ENCODE assay signal across 8 cellular contexts in the genomic region with DNA sequence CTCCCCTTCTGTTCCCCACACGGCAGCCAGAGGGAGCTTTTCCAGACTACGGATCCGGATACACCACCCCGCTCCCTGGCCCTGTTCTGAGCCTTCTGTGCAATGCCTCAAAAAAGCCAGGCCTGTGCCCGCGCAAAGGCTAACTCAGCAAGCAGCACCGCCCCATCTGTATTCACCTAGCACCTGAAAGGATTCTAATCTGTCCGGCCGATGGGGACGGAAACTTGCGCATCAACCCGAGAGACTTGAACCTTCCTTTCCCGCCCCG. TPM values are rescaled to one million over a fixed set of nuclear protein-coding genes. Genes with fewer than 3 reads are reported as not detected.
DNase-seq lines count a peak whose midpoint lies in the region; ATAC-seq, FAIRE-seq and TF ChIP-seq lines count a peak whose summit lies in the region.

No MANE protein-coding gene starts in this region.

- under 1% methylated on average over 14 of the region's 14 CpGs for WGBS in right cardiac atrium

- intact Hi-C loops in right cardiac atrium (cut with DNase I), result no loop called here

- H3K36me3 ChIP-seq in astrocyte (ENCODE audit: insufficient read depth, low read length), result peaks cover 2% of the 10 kb centered on the region

- H3K36me3 Mint-ChIP-seq in astrocyte (ENCODE audit: low read depth, unreplicated experiment), result peaks cover 12% of the 10 kb centered on the region
- peaks cover 3% of the 10 kb centered on the region for H3K36me3 Mint-ChIP-seq in progenitor cell of endocrine pancreas (ENCODE audit: insufficient read depth)

- H2AFZ ChIP-seq in astrocyte (ENCODE audit: low read depth, low read length), result peak overlapping the region; percentile 88

- H3K9ac ChIP-seq in astrocyte (ENCODE audit: low read length), result peak overlapping the region; percentile 93

- peak overlapping the region; percentile 86 for H3K27ac ChIP-seq in astrocyte (ENCODE audit: low read depth, low read length)
- peak overlapping the region; percentile 80 for H3K27ac ChIP-seq in right cardiac atrium (ENCODE audit: low read length)

- H3K4me1 Mint-ChIP-seq in astrocyte (ENCODE audit: low read depth, unreplicated experiment), result peaks cover 24% of the 10 kb centered on the region
- peaks cover 32% of the 10 kb centered on the region for H3K4me1 Mint-ChIP-seq in progenitor cell of endocrine pancreas (ENCODE audit: low read depth)

- H3K4me2 ChIP-seq in astrocyte (ENCODE audit: low read length), result peak overlapping the region; percentile 96

- H3K9me3 ChIP-seq in astrocyte (ENCODE audit: insufficient read depth, low read depth, low read length), result no peaks in the 10 kb centered on the region
- no peaks in the 10 kb centered on the region for H3K9me3 ChIP-seq in right cardiac atrium (ENCODE audit: control insufficient read depth, low read length)

- H3K27me3 Mint-ChIP-seq in astrocyte (ENCODE audit: low read depth, unreplicated experiment), result no peaks in the 10 kb centered on the region
- H3K27me3 Mint-ChIP-seq in progenitor cell of endocrine pancreas, result no peaks in the 10 kb centered on the region

- peaks cover 20% of the 10 kb centered on the region for H4K20me1 ChIP-seq in astrocyte (ENCODE audit: insufficient read depth, low read length)

- ATAC-seq in GM19324 (IDR thresholded peaks at IDR 0.05; ENCODE audit: low FRiP score, unreplicated experiment), result peak; percentile 0
- ATAC-seq in right cardiac atrium, result peak; percentile 66 to 72
- ATAC-seq in GM18498 (IDR thresholded peaks at IDR 0.05; ENCODE audit: unreplicated experiment), result no peak

- H3K4me3 Mint-ChIP-seq in astrocyte (ENCODE audit: unreplicated experiment), result peak overlapping the region; percentile 100
- peak overlapping the region; percentile 97 for H3K4me3 Mint-ChIP-seq in progenitor cell of endocrine pancreas (ENCODE audit: low read depth)

- FAIRE-seq in astrocyte (lab: Jason Lieb, UNC), result no peak

- H3K4me3 ChIP-seq in astrocyte (ENCODE audit: insufficient read depth, low read depth, low read length), result peak overlapping the region; percentile 82
- H3K4me3 ChIP-seq in right cardiac atrium (ENCODE audit: low read length), result peak overlapping the region; percentile 45

- H3K27me3 ChIP-seq in astrocyte (ENCODE audit: insufficient read depth, low read length) (no peaks in the 10 kb centered on the region), right cardiac atrium (ENCODE audit: control insufficient read depth, insufficient read depth) (no peaks in the 10 kb centered on the region)

- peak; percentile 65 for DNase-seq in Ammon's horn (ENCODE audit: low spot score)
- DNase-seq in MV-4-11 (lab: John Stamatoyannopoulos, UW), result peak; percentile 71
- DNase-seq in SKM-1 (lab: John Stamatoyannopoulos, UW; ENCODE audit: unreplicated experiment), result peak; percentile 0
- peak; percentile 60 for DNase-seq in astrocyte (ENCODE audit: low read depth)
- peak; percentile 68 to 88 (median 80) for DNase-seq in right cardiac atrium
- DNase-seq in progenitor cell of endocrine pancreas (ENCODE audit: low spot score, unreplicated experiment), result peak; percentile 51

- peak; percentile 39 for TF ChIP-seq CTCF in astrocyte (IDR thresholded peaks at IDR 0.05; ENCODE audit: insufficient read depth, low read depth, low read length)
- peak; percentile 62 for TF ChIP-seq CTCF in progenitor cell of endocrine pancreas (IDR thresholded peaks at IDR 0.05; ENCODE audit: unreplicated experiment)

- H3K9me3 Mint-ChIP-seq in astrocyte (ENCODE audit: unreplicated experiment) (no peaks in the 10 kb centered on the region), progenitor cell of endocrine pancreas (ENCODE audit: low read depth) (no peaks in the 10 kb centered on the region)

- H3K4me1 ChIP-seq in astrocyte (ENCODE audit: insufficient read depth, low read length), result peaks cover 13% of the 10 kb centered on the region
- H3K4me1 ChIP-seq in right cardiac atrium (ENCODE audit: control insufficient read depth, insufficient read depth, low read length), result peaks cover 3% of the 10 kb centered on the region

- H3K27ac Mint-ChIP-seq in astrocyte (ENCODE audit: unreplicated experiment) (peak overlapping the region; percentile 94), progenitor cell of endocrine pancreas (peak overlapping the region; percentile 99)

- peaks cover 47% of the 10 kb centered on the region for H3K79me2 ChIP-seq in astrocyte (ENCODE audit: insufficient read depth, low read length)

RNA-seq across cellular contexts. Expression of gene ZBTB45, which starts 0.6 kb away (rescaled TPM):
- 16.2 and 16.3 TPM in 2 replicates for total RNA-seq in astrocyte
- total RNA-seq in right cardiac atrium, result 10 to 100 TPM in 3 of 4 donors, 1 to 10 TPM in 1; 9.9 to 13.1 (median 11.1) TPM
- polyA plus RNA-seq in right cardiac atrium, result 7.0 TPM
- total RNA-seq in progenitor cell of endocrine pancreas, result 22.3 and 22.7 TPM in 2 replicates

RNA-seq across cellular contexts. Expression of gene SLC27A5, which starts 7.2 kb away (rescaled TPM):
- total RNA-seq in astrocyte (6.8 TPM in 2 replicates), right cardiac atrium (1 to 10 TPM; 5.3 to 8.1 (median 7.5) TPM), progenitor cell of endocrine pancreas (9.4 and 9.9 TPM in 2 replicates)
- 7.6 TPM for polyA plus RNA-seq in right cardiac atrium

RNA-seq across cellular contexts. Expression of gene TRIM28, which starts 24.8 kb away (rescaled TPM):
- total RNA-seq in astrocyte, result 339 and 351 TPM in 2 replicates
- total RNA-seq in right cardiac atrium, result 100 to 1,000 TPM; 139 to 161 (median 148) TPM
- 98.7 TPM for polyA plus RNA-seq in right cardiac atrium
- total RNA-seq in progenitor cell of endocrine pancreas, result 699 and 731 TPM in 2 replicates

RNA-seq across cellular contexts. Expression of gene CHMP2A, which starts 35.9 kb away (rescaled TPM):
- total RNA-seq in astrocyte, result 71.3 and 80.0 TPM in 2 replicates
- 100 to 1,000 TPM; 106 to 116 (median 114) TPM for total RNA-seq in right cardiac atrium
- polyA plus RNA-seq in right cardiac atrium, result 196 TPM
- total RNA-seq in progenitor cell of endocrine pancreas, result 72.2 and 81.5 TPM in 2 replicates

RNA-seq across cellular contexts. Expression of gene UBE2M, which starts 39.4 kb away (rescaled TPM):
- total RNA-seq in astrocyte, result 106 and 113 TPM in 2 replicates
- total RNA-seq in right cardiac atrium, result 100 to 1,000 TPM; 117 to 137 (median 123) TPM
- 92.7 TPM for polyA plus RNA-seq in right cardiac atrium
- 73.0 and 80.4 TPM in 2 replicates for total RNA-seq in progenitor cell of endocrine pancreas

Comparison
In these comparisons a context has a peak if more than half of its experiments do, and no peak if none do; other contexts are left out.
1. DNase-seq: peak in every context shown above with its lines; median percentile 80 in right cardiac atrium; 71 in MV-4-11; 65 in Ammon's horn; 60 in astrocyte; 51 in progenitor cell of endocrine pancreas; 0 in SKM-1.